9 cellular contexts compared by ENCODE assay signal in the genomic region with DNA sequence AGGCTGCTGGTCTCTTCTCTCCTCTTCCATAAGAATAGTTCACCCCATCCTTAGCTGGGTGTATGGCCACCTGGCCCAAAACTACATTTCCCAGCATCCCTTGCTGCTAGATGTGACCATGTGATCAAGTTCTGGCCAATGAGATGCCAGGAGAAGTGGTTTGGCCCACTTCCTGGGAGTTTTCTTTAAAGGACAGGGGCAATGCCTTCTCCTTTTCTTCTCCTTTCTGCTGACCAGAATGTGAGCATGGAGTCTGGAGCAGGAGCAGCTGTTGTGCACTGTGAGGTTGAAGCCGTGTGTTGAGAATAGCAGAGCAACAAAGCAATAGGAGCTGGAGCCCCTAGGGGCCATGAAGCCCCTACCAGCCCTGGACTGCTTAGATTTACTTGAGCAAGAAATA. TPM values are rescaled to one million over a fixed set of nuclear protein-coding genes. Genes with fewer than 3 reads are reported as not detected.
A peak's percentile ranks its signal among the peaks of the same experiment; 100 is the strongest.
DNase-seq lines count a peak whose midpoint lies in the region; ATAC-seq and TF ChIP-seq lines count a peak whose summit lies in the region.
"Had no signal": no experiment of that assay in that cellular context is flagged by ENCODE, and none has a peak within 500 bp of the region (broad histone marks: within the 10 kb centered on the region; RNA-seq: fewer than 3 reads in every experiment).

No MANE protein-coding gene starts in this region.

- ATAC-seq in GM21825 (IDR thresholded peaks at IDR 0.05; ENCODE audit: unreplicated experiment) (peak; percentile 62), naive B cell (ENCODE audit: low read depth in 2 of 2) (peak; percentile 75 to 85), HG03442 (IDR thresholded peaks at IDR 0.05; ENCODE audit: unreplicated experiment) (no peak)
- ATAC-seq in activated CD8-positive, alpha-beta memory T cell treated with anti-CD3 and anti-CD28 coated beads, Interleukin-2, amount 10 ng/mL, durations not matched to agents 7 days and 5 days: peak; percentile 59

- CTCF ChIA-PET in activated CD8-positive, alpha-beta memory T cell treated with anti-CD3 and anti-CD28 coated beads, Interleukin-2, amount 10 ng/mL, durations not matched to agents 7 days and 5 days (lab: Charles Lee): interaction anchor here (0.9 to 5.3 kb wide), 7 partner anchors 13 to 453 kb away, joined by 3 to 23 read pairs (median 9); no protein-coding TSS in a partner anchor

- H3K36me3 ChIP-seq in thyroid gland: no peaks in the 10 kb centered on the region

- peak overlapping the region; percentile 85 for H3K27ac Mint-ChIP-seq in activated CD8-positive, alpha-beta memory T cell treated with anti-CD3 and anti-CD28 coated beads, Interleukin-2, amount 10 ng/mL, durations not matched to agents 7 days and 5 days
- peak overlapping the region in 4 of 6 donors; percentile 20 to 93 (median 71) for H3K27ac Mint-ChIP-seq in naive B cell

- intact Hi-C loops in thyroid gland (cut with DNase I): no loop called here

- H3K9me3 ChIP-seq in thyroid gland: no peaks in the 10 kb centered on the region

- H3K4me1 ChIP-seq in thyroid gland: no peaks in the 10 kb centered on the region

- no peak overlapping the region for H3K4me3 ChIP-seq in thyroid gland (replicated peaks in 1 of 3)

- H3K9me3 Mint-ChIP-seq in activated CD8-positive, alpha-beta memory T cell treated with anti-CD3 and anti-CD28 coated beads, Interleukin-2, amount 10 ng/mL, durations not matched to agents 7 days and 5 days (ENCODE audit: low read depth): no peaks in the 10 kb centered on the region
- peaks cover 0 to 7% (median 2%) of the 10 kb centered on the region in 7 donors for H3K9me3 Mint-ChIP-seq in naive B cell
- H3K9me3 Mint-ChIP-seq: stimulated activated naive CD8-positive, alpha-beta T cell treated with anti-CD3 and anti-CD28 coated beads, Interleukin-15, Interleukin-2, amounts not matched to agents 100 ng/mL and 50 ng/mL, for 24 hours had no signal

- DNase-seq in CMK (ENCODE audit: low read depth) (peak; percentile 60), NCI-H748 treated with DMSO at 0.1 percent for 48 hours (lab: John Stamatoyannopoulos, UW) (peak; percentile 5), epithelial cell of prostate (ENCODE audit: low read depth, low spot score) (peak; percentile 33), naive B cell (peak; percentile 50), thyroid gland (peak; percentile 64 to 65)
- DNase-seq in activated CD8-positive, alpha-beta memory T cell treated with anti-CD3 and anti-CD28 coated beads, Interleukin-2, amount 10 ng/mL, durations not matched to agents 7 days and 5 days: peak; percentile 86

- H3K27ac ChIP-seq in epithelial cell of prostate (no peak overlapping the region), thyroid gland (no peak overlapping the region)

- H3K4me3 Mint-ChIP-seq in activated CD8-positive, alpha-beta memory T cell treated with anti-CD3 and anti-CD28 coated beads, Interleukin-2, amount 10 ng/mL, durations not matched to agents 7 days and 5 days: no peak overlapping the region
- peak overlapping the region in 2 of 8 donors; percentile 12 to 37 for H3K4me3 Mint-ChIP-seq in naive B cell

- no peaks in the 10 kb centered on the region for H3K27me3 ChIP-seq in thyroid gland

- TF ChIP-seq CTCF in thyroid gland (IDR thresholded peaks at IDR 0.05): no peak

- H3K27me3 Mint-ChIP-seq in activated CD8-positive, alpha-beta memory T cell treated with anti-CD3 and anti-CD28 coated beads, Interleukin-2, amount 10 ng/mL, durations not matched to agents 7 days and 5 days: peaks cover 5% of the 10 kb centered on the region
- peaks cover 9 to 32% (median 22%) of the 10 kb centered on the region in 3 donors for H3K27me3 Mint-ChIP-seq in naive B cell
- H3K27me3 Mint-ChIP-seq: stimulated activated naive CD8-positive, alpha-beta T cell treated with anti-CD3 and anti-CD28 coated beads, Interleukin-15, Interleukin-2, amounts not matched to agents 100 ng/mL and 50 ng/mL, for 24 hours had no signal

- WGBS in thyroid gland, 2 donors: 92% methylated on average over 1 of the region's 1 CpG

- TF ChIP-seq POLR2A in thyroid gland (IDR thresholded peaks at IDR 0.05): no peak

- no peaks in the 10 kb centered on the region for H3K36me3 Mint-ChIP-seq in activated CD8-positive, alpha-beta memory T cell treated with anti-CD3 and anti-CD28 coated beads, Interleukin-2, amount 10 ng/mL, durations not matched to agents 7 days and 5 days
- H3K36me3 Mint-ChIP-seq in naive B cell: no peaks in the 10 kb centered on the region

- H3K4me1 Mint-ChIP-seq in activated CD8-positive, alpha-beta memory T cell treated with anti-CD3 and anti-CD28 coated beads, Interleukin-2, amount 10 ng/mL, durations not matched to agents 7 days and 5 days: peaks cover 67% of the 10 kb centered on the region
- peaks cover 22 to 26% (median 26%) of the 10 kb centered on the region in 3 donors for H3K4me1 Mint-ChIP-seq in naive B cell

RNA-seq across cellular contexts. Expression of gene C9orf50, which starts 36.8 kb away (rescaled TPM):
- not detected for total RNA-seq in activated CD8-positive, alpha-beta memory T cell treated with anti-CD3 and anti-CD28 coated beads, Interleukin-2, amount 10 ng/mL, durations not matched to agents 7 days and 5 days
- polyA plus RNA-seq in naive B cell (ENCODE audit: low read depth in 6 of 6): not detected
- total RNA-seq in thyroid gland: not detected

RNA-seq across cellular contexts. Expression of gene NTMT1, which starts 41.8 kb away (rescaled TPM):
- total RNA-seq in activated CD8-positive, alpha-beta memory T cell treated with anti-CD3 and anti-CD28 coated beads, Interleukin-2, amount 10 ng/mL, durations not matched to agents 7 days and 5 days: 10 to 100 TPM; 37.2 to 46.2 TPM
- polyA plus RNA-seq in naive B cell (ENCODE audit: low read depth in 6 of 6): 10 to 100 TPM; 30.3 to 57.7 (median 35.4) TPM
- 10 to 100 TPM; 19.6 to 28.4 (median 22.6) TPM for total RNA-seq in thyroid gland

RNA-seq across cellular contexts. Expression of gene ASB6, which starts 57.8 kb away (rescaled TPM):
- total RNA-seq in activated CD8-positive, alpha-beta memory T cell treated with anti-CD3 and anti-CD28 coated beads, Interleukin-2, amount 10 ng/mL, durations not matched to agents 7 days and 5 days: 10 to 100 TPM; 25.0 to 26.4 TPM
- polyA plus RNA-seq in naive B cell (ENCODE audit: low read depth in 6 of 6): 10 to 100 TPM; 13.3 to 23.4 (median 16.5) TPM
- 10 to 100 TPM; 21.7 to 29.2 (median 24.0) TPM for total RNA-seq in thyroid gland

Comparison
In these comparisons a context has a peak if more than half of its experiments do, and no peak if none do; other contexts are left out.
1. DNase-seq: peak in every context shown above with its lines; median percentile 86 in activated CD8-positive, alpha-beta memory T cell treated with anti-CD3 and anti-CD28 coated beads, Interleukin-2, amount 10 ng/mL, durations not matched to agents 7 days and 5 days; 64 in thyroid gland; 60 in CMK; 50 in naive B cell; 33 in epithelial cell of prostate; 5 in NCI-H748 treated with DMSO at 0.1 percent for 48 hours.